28 cellular contexts compared by ENCODE assay signal in the genomic region with DNA sequence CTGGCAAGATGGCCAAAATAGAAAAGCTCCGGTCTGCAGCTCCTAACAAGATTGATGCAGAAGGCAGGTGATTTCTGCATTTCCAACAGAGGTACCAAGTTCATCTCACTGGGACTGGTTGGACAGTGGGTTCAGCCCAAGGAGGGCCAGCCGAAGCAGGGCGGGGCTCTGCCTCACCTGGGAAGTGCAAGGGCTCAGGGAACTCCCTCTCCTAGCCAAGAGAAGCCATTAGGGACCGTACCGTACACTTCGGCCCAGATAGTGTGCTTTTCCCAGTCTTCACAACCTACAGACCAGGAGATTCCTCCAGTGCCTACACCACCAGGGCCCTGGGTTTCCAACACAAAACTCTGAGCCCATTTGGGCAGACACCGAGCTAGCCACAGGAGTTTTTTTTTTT.
"Had no signal": no experiment of that assay in that cellular context is flagged by ENCODE, and none has a peak within 500 bp of the region (broad histone marks: within the 10 kb centered on the region; RNA-seq: fewer than 3 reads in every experiment).

No MANE protein-coding gene starts in this region.

- H3K27me3 ChIP-seq: ascending aorta, breast epithelium, cardiac muscle cell, colonic mucosa, esophagus muscularis mucosa, foreskin keratinocyte, gastrocnemius medialis, heart right ventricle had no signal

- H3K36me3 Mint-ChIP-seq: activated naive CD4-positive, alpha-beta T cell treated with anti-CD3 and anti-CD28 coated beads, Interleukin-2, amount 10 ng/mL, durations not matched to agents 7 days and 5 days; activated naive CD4-positive, alpha-beta T cell treated with anti-CD3 and anti-CD28 coated beads, Interleukin-2, amount 50 U/mL, for 72 hours; activated naive CD8-positive, alpha-beta T cell treated with anti-CD3 and anti-CD28 coated beads, Interleukin-2, amount 10 ng/mL, durations not matched to agents 7 days and 5 days; brain had no signal

- H3K4me3 Mint-ChIP-seq: activated CD4-positive, alpha-beta memory T cell treated with anti-CD3 and anti-CD28 coated beads, Interleukin-2, amount 10 ng/mL, durations not matched to agents 7 days and 5 days; activated CD4-positive, alpha-beta T cell treated with anti-CD3 and anti-CD28 coated beads, Interleukin-2, amount 10 ng/mL, durations not matched to agents 7 days and 5 days; activated naive CD4-positive, alpha-beta T cell treated with anti-CD3 and anti-CD28 coated beads, Interleukin-2, amount 10 ng/mL, durations not matched to agents 7 days and 5 days; activated naive CD8-positive, alpha-beta T cell treated with anti-CD3 and anti-CD28 coated beads, Interleukin-2, amount 10 ng/mL, durations not matched to agents 7 days and 5 days; activated T-cell treated with anti-CD3 and anti-CD28 coated beads, Interleukin-2, amount 50 U/mL, for 24 hours; activated T-cell treated with anti-CD3 and anti-CD28 coated beads, Interleukin-2, amount 50 U/mL, for 72 hours; brain had no signal

- H3K36me3 ChIP-seq: ascending aorta, breast epithelium, cardiac muscle cell, colonic mucosa, esophagus muscularis mucosa, gastrocnemius medialis, heart right ventricle had no signal

- H3K4me1 Mint-ChIP-seq: activated CD4-positive, alpha-beta memory T cell treated with anti-CD3 and anti-CD28 coated beads, Interleukin-2, amount 10 ng/mL, durations not matched to agents 7 days and 5 days; activated CD4-positive, alpha-beta T cell treated with anti-CD3 and anti-CD28 coated beads, Interleukin-2, amount 10 ng/mL, durations not matched to agents 7 days and 5 days; activated naive CD4-positive, alpha-beta T cell treated with anti-CD3 and anti-CD28 coated beads, Interleukin-2, amount 10 ng/mL, durations not matched to agents 7 days and 5 days; activated naive CD8-positive, alpha-beta T cell treated with anti-CD3 and anti-CD28 coated beads, Interleukin-2, amount 10 ng/mL, durations not matched to agents 7 days and 5 days; brain had no signal

- H3K4me3 ChIP-seq: ascending aorta, breast epithelium, cardiac muscle cell, colonic mucosa, esophagus muscularis mucosa, gastrocnemius medialis, heart right ventricle had no signal

- H3K9me3 Mint-ChIP-seq: activated CD4-positive, alpha-beta T cell treated with anti-CD3 and anti-CD28 coated beads, Interleukin-2, amount 10 ng/mL, durations not matched to agents 7 days and 5 days; activated naive CD4-positive, alpha-beta T cell treated with anti-CD3 and anti-CD28 coated beads, Interleukin-2, amount 10 ng/mL, durations not matched to agents 7 days and 5 days; activated naive CD8-positive, alpha-beta T cell treated with anti-CD3 and anti-CD28 coated beads, Interleukin-2, amount 10 ng/mL, durations not matched to agents 7 days and 5 days; activated T-cell treated with anti-CD3 and anti-CD28 coated beads, Interleukin-2, amount 50 U/mL, for 24 hours had no signal

- DNase-seq: activated CD4-positive, alpha-beta memory T cell treated with anti-CD3 and anti-CD28 coated beads, Interleukin-2, amount 10 ng/mL, durations not matched to agents 7 days and 5 days; activated CD4-positive, alpha-beta T cell treated with anti-CD3 and anti-CD28 coated beads for 1 hour; activated CD4-positive, alpha-beta T cell treated with anti-CD3 and anti-CD28 coated beads for 4 hours; activated CD4-positive, alpha-beta T cell treated with anti-CD3 and anti-CD28 coated beads, Interleukin-2, amount 10 ng/mL, durations not matched to agents 7 days and 5 days; activated CD4-positive, alpha-beta T cell treated with anti-CD3 and anti-CD28 coated beads, Interleukin-2, amount 50 U/mL, for 4 hours; activated CD8-positive, alpha-beta memory T cell treated with anti-CD3 and anti-CD28 coated beads, Interleukin-2, amount 50 U/mL, for 48 hours; activated gamma-delta T cell; activated naive CD4-positive, alpha-beta T cell; activated naive CD4-positive, alpha-beta T cell treated with anti-CD3 and anti-CD28 coated beads, Interleukin-2, amount 10 ng/mL, durations not matched to agents 7 days and 5 days; activated naive CD8-positive, alpha-beta T cell treated with anti-CD3 and anti-CD28 coated beads, Interleukin-2, amount 10 ng/mL, durations not matched to agents 7 days and 5 days; activated T-cell treated with anti-CD3 and anti-CD28 coated beads for 4 hours; activated T-cell treated with anti-CD3 and anti-CD28 coated beads, Interleukin-2, amount 50 U/mL, for 24 hours; activated T-cell treated with anti-CD3 and anti-CD28 coated beads, Interleukin-2, amount 50 U/mL, for 72 hours; central memory CD4-positive, alpha-beta T cell; cerebellar nuclear complex; colonic mucosa; effector memory CD4-positive, alpha-beta T cell; erythroblast; foreskin keratinocyte; gastrocnemius medialis; heart right ventricle; T-helper 2 cell had no signal

- H3K27ac ChIP-seq: ascending aorta, breast epithelium, cardiac muscle cell, colonic mucosa, esophagus muscularis mucosa, foreskin keratinocyte, gastrocnemius medialis, heart right ventricle had no signal

- ATAC-seq: activated naive CD4-positive, alpha-beta T cell treated with anti-CD3 and anti-CD28 coated beads, Interleukin-2, amount 50 U/mL, for 72 hours; activated T-cell treated with anti-CD3 and anti-CD28 coated beads, Interleukin-2, amount 50 U/mL, for 72 hours; foreskin keratinocyte; gastrocnemius medialis; heart right ventricle had no signal

- H3K9me3 ChIP-seq: ascending aorta, breast epithelium, colonic mucosa, esophagus muscularis mucosa, gastrocnemius medialis had no signal

- H3K27me3 Mint-ChIP-seq: activated CD4-positive, alpha-beta memory T cell treated with anti-CD3 and anti-CD28 coated beads, Interleukin-2, amount 10 ng/mL, durations not matched to agents 7 days and 5 days; activated CD4-positive, alpha-beta T cell treated with anti-CD3 and anti-CD28 coated beads, Interleukin-2, amount 10 ng/mL, durations not matched to agents 7 days and 5 days; activated naive CD4-positive, alpha-beta T cell treated with anti-CD3 and anti-CD28 coated beads, Interleukin-2, amount 10 ng/mL, durations not matched to agents 7 days and 5 days; activated T-cell treated with anti-CD3 and anti-CD28 coated beads, Interleukin-2, amount 50 U/mL, for 24 hours; brain had no signal

- H3K4me1 ChIP-seq: ascending aorta, breast epithelium, colonic mucosa, esophagus muscularis mucosa, foreskin keratinocyte, gastrocnemius medialis, heart right ventricle had no signal

- H3K27ac Mint-ChIP-seq: activated CD4-positive, alpha-beta memory T cell treated with anti-CD3 and anti-CD28 coated beads, Interleukin-2, amount 10 ng/mL, durations not matched to agents 7 days and 5 days; activated CD4-positive, alpha-beta T cell treated with anti-CD3 and anti-CD28 coated beads, Interleukin-2, amount 10 ng/mL, durations not matched to agents 7 days and 5 days; activated naive CD4-positive, alpha-beta T cell treated with anti-CD3 and anti-CD28 coated beads, Interleukin-2, amount 10 ng/mL, durations not matched to agents 7 days and 5 days; activated naive CD4-positive, alpha-beta T cell treated with anti-CD3 and anti-CD28 coated beads, Interleukin-2, amount 50 U/mL, for 72 hours; activated naive CD8-positive, alpha-beta T cell treated with anti-CD3 and anti-CD28 coated beads, Interleukin-2, amount 10 ng/mL, durations not matched to agents 7 days and 5 days; activated T-cell treated with anti-CD3 and anti-CD28 coated beads, Interleukin-2, amount 50 U/mL, for 24 hours; activated T-cell treated with anti-CD3 and anti-CD28 coated beads, Interleukin-2, amount 50 U/mL, for 72 hours; brain had no signal
